In the genomic region with DNA sequence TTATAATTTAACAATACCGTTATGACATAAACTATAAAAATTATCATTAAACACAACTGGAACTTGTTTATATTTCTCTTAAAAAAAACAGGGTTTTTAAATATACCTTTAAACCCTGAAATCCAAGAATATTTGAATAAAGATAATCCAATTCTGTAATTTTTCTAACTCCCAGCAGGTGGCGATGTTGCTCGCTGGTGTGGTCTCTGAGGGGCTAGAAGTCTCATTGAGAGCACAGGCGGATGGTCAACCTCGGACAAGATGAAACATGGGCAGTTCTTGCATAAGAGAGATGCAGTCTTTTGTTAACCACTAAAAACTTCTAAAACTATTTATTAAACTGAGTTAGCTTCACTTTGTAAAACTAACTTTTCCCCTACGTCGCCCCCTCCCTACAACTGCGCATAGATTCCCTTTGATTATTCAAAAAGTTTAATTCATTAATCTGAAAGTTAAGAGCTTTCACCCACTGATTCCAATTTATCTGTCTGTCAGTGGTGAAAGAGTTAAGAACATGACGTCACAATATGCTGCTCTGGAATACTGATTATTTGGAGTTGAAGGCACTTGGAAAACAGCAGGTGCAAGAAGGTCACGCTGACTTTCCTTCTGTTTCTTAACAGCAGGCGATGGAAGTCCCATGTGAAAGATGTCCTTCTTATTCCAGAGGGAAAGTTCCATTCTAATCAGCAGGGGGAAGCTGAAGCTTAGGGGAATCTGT, we compare ENCODE assay signal across 9 cellular contexts. TPM values are rescaled to one million over a fixed set of nuclear protein-coding genes. Genes with fewer than 3 reads are reported as not detected.
DNase-seq lines count a peak whose midpoint lies in the region; ATAC-seq and TF ChIP-seq lines count a peak whose summit lies in the region.
"Had no signal": no experiment of that assay in that cellular context is flagged by ENCODE, and none has a peak within 500 bp of the region (broad histone marks: within the 10 kb centered on the region; RNA-seq: fewer than 3 reads in every experiment).

No MANE protein-coding gene starts in this region.

- no peaks in the 10 kb centered on the region for H3K9me3 Mint-ChIP-seq in CD8-positive, alpha-beta T cell

- TF ChIP-seq CTCF in CD8-positive, alpha-beta T cell (IDR thresholded peaks at IDR 0.05): peak; percentile 83
- TF ChIP-seq CTCF in HEK293 (tag by site-specific recombination; IDR thresholded peaks at IDR 0.05) (peak; percentile 20; the same call in 1 of the 2 replicates), cardiac muscle cell (IDR thresholded peaks at IDR 0.05; ENCODE audit: low read depth, low read length) (peak; percentile 65)

- peak in 5 of 7 experiments; percentile 9 to 57 (median 17) for DNase-seq in CD8-positive, alpha-beta T cell
- DNase-seq in NOMO-1 treated with DMSO at 0.1 percent for 48 hours (lab: John Stamatoyannopoulos, UW; ENCODE audit: unreplicated experiment) (peak; percentile 31), adipocyte (ENCODE audit: low read depth) (peak; percentile 75), cardiac muscle cell (ENCODE audit: low read depth in 1 of 2, low spot score in 1 of 2) (peak; percentile 66 to 84), pons (ENCODE audit: low spot score) (peak; percentile 91)

- no peak overlapping the region for H3K4me3 Mint-ChIP-seq in CD8-positive, alpha-beta T cell

- H3K27ac ChIP-seq in CD8-positive, alpha-beta T cell (ENCODE audit: low read depth, low read length): no peak overlapping the region
- H3K27ac ChIP-seq in HEK293 (ENCODE audit: extremely low read depth, low read depth, low read length) (no peak overlapping the region), cardiac muscle cell (no peak overlapping the region)
- H3K27ac ChIP-seq: SK-N-MC had no signal

- H3K4me3 ChIP-seq in CD8-positive, alpha-beta T cell (ENCODE audit: low read depth, low read length): no peak overlapping the region
- H3K4me3 ChIP-seq in HEK293 (ENCODE audit: low read depth, low read length) (no peak overlapping the region), adipocyte (ENCODE audit: low read length) (no peak overlapping the region), cardiac muscle cell (no peak overlapping the region)
- H3K4me3 ChIP-seq: SK-N-MC had no signal

- no peak for ATAC-seq in CD8-positive, alpha-beta T cell
- ATAC-seq in GM19452 (IDR thresholded peaks at IDR 0.05; ENCODE audit: unreplicated experiment) (no peak), HG03460 (IDR thresholded peaks at IDR 0.05; ENCODE audit: unreplicated experiment) (no peak)

- peaks cover 2% of the 10 kb centered on the region for H3K27me3 Mint-ChIP-seq in CD8-positive, alpha-beta T cell (ENCODE audit: low read depth)

- no peaks in the 10 kb centered on the region for H3K27me3 ChIP-seq in CD8-positive, alpha-beta T cell (ENCODE audit: insufficient read depth, low read length)
- H3K27me3 ChIP-seq in adipocyte (replicated peaks; ENCODE audit: control insufficient read depth, insufficient read depth, low read length) (no peaks in the 10 kb centered on the region), cardiac muscle cell (no peaks in the 10 kb centered on the region)

- H3K27ac Mint-ChIP-seq in CD8-positive, alpha-beta T cell: no peak overlapping the region

- CTCF ChIA-PET in CD8-positive, alpha-beta T cell (lab: Charles Lee): interaction anchor here (1.0 to 1.8 kb wide), 5 partner anchors 9 to 835 kb away, joined by 3 to 9 read pairs (median 5); no protein-coding TSS in a partner anchor
- CTCF ChIA-PET in HEK293 (lab: Yijun Ruan, JAX): interaction anchor here (0.6 to 4.5 kb wide), 13 partner anchors 9 to 479 kb away, joined by 3 to 39 read pairs (median 5); no protein-coding TSS in a partner anchor

- H3K9ac ChIP-seq in adipocyte (ENCODE audit: low read length): no peak overlapping the region

- intact Hi-C loops in CD8-positive, alpha-beta T cell (cut with DNase I, micrococcal nuclease): loop anchor here (1.0 to 10.0 kb wide), 4 partner anchors 168 to 835 kb away; no protein-coding TSS in a partner anchor

- no peaks in the 10 kb centered on the region for H3K4me1 Mint-ChIP-seq in CD8-positive, alpha-beta T cell (ENCODE audit: low read depth)

- H3K36me3 ChIP-seq in CD8-positive, alpha-beta T cell (ENCODE audit: insufficient read depth, low read length): no peaks in the 10 kb centered on the region
- H3K36me3 ChIP-seq in HEK293 (ENCODE audit: control insufficient read depth in 2 of 2, insufficient read depth in 1 of 2, low read length in 2 of 2) (no peaks in the 10 kb centered on the region), adipocyte (ENCODE audit: control insufficient read depth, insufficient read depth, low read length, severe bottlenecking) (no peaks in the 10 kb centered on the region), cardiac muscle cell (no peaks in the 10 kb centered on the region)

- no peaks in the 10 kb centered on the region for H3K9me3 ChIP-seq in CD8-positive, alpha-beta T cell (ENCODE audit: low read length)
- H3K9me3 ChIP-seq in HEK293 (ENCODE audit: control insufficient read depth, insufficient read depth, low read depth, low read length): no peaks in the 10 kb centered on the region
- H3K9me3 ChIP-seq in adipocyte (ENCODE audit: control insufficient read depth, low read length): peaks cover 8% of the 10 kb centered on the region
- no peaks in the 10 kb centered on the region for H3K9me3 ChIP-seq in cardiac muscle cell (ENCODE audit: low read depth)

- no peaks in the 10 kb centered on the region for H3K36me3 Mint-ChIP-seq in CD8-positive, alpha-beta T cell

- POLR2A ChIA-PET in CD8-positive, alpha-beta T cell (lab: Charles Lee): no interaction called here
- POLR2A ChIA-PET in HEK293 (lab: Yijun Ruan, JAX): no interaction called here

- no peaks in the 10 kb centered on the region for H3K4me1 ChIP-seq in CD8-positive, alpha-beta T cell (ENCODE audit: insufficient read depth, low read length)
- H3K4me1 ChIP-seq in HEK293 (ENCODE audit: control insufficient read depth, insufficient read depth, low read length) (no peaks in the 10 kb centered on the region), adipocyte (ENCODE audit: control insufficient read depth, insufficient read depth, low read length) (peaks cover 6% of the 10 kb centered on the region), cardiac muscle cell (ENCODE audit: low read depth) (no peaks in the 10 kb centered on the region)

TF ChIP-seq in HEK293, 187 proteins besides CTCF, POLR2A, EP300 and RAD21 (continues in another document):
- TF ChIP-seq, protein P1, sequence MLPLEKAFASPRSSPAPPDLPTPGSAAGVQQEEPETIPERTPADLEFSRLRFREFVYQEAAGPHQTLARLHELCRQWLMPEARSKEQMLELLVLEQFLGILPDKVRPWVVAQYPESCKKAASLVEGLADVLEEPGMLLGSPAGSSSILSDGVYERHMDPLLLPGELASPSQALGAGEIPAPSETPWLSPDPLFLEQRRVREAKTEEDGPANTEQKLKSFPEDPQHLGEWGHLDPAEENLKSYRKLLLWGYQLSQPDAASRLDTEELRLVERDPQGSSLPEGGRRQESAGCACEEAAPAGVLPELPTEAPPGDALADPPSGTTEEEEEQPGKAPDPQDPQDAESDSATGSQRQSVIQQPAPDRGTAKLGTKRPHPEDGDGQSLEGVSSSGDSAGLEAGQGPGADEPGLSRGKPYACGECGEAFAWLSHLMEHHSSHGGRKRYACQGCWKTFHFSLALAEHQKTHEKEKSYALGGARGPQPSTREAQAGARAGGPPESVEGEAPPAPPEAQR (tag by site-specific recombination; IDR thresholded peaks at IDR 0.05): no peak
- no peak for TF ChIP-seq KLF8 (tag by site-specific recombination; IDR thresholded peaks at IDR 0.05)
- no peak for TF ChIP-seq BCL11B (tag by site-specific recombination; IDR thresholded peaks at IDR 0.05; ENCODE audit: low read depth)
- TF ChIP-seq ZNF121 (tag by site-specific recombination; IDR thresholded peaks at IDR 0.05): no peak
- no peak for TF ChIP-seq ZNF76 (tag by site-specific recombination; IDR thresholded peaks at IDR 0.05; ENCODE audit: borderline replicate concordance, low read depth)
- TF ChIP-seq ZNF274 (IDR thresholded peaks at IDR 0.05; ENCODE audit: low read length): no peak
- TF ChIP-seq ZNF274 (tag by site-specific recombination; IDR thresholded peaks at IDR 0.05; ENCODE audit: borderline replicate concordance): no peak
- peak; percentile 53 for TF ChIP-seq ZNF654 (tag by site-specific recombination; IDR thresholded peaks at IDR 0.05; ENCODE audit: low read depth)
- no peak for TF ChIP-seq ZNF175 (tag by site-specific recombination; IDR thresholded peaks at IDR 0.05)
- TF ChIP-seq HOXA7 (CRISPR knock-in tag; IDR thresholded peaks at IDR 0.05; ENCODE audit: borderline replicate concordance): no peak
- TF ChIP-seq ZIC2 (tag by site-specific recombination; IDR thresholded peaks at IDR 0.05): peak; percentile 42; the same call in 1 of the 2 replicates
- TF ChIP-seq ZNF623 (tag by site-specific recombination; IDR thresholded peaks at IDR 0.05): no peak
- no peak for TF ChIP-seq ZNF394 (tag by site-specific recombination; IDR thresholded peaks at IDR 0.05; ENCODE audit: borderline replicate concordance)
- TF ChIP-seq ZNF157 (tag by site-specific recombination; IDR thresholded peaks at IDR 0.05): no peak
- no peak for TF ChIP-seq ZNF302 (tag by site-specific recombination; IDR thresholded peaks at IDR 0.05; ENCODE audit: low read depth)
- TF ChIP-seq, protein P2, sequence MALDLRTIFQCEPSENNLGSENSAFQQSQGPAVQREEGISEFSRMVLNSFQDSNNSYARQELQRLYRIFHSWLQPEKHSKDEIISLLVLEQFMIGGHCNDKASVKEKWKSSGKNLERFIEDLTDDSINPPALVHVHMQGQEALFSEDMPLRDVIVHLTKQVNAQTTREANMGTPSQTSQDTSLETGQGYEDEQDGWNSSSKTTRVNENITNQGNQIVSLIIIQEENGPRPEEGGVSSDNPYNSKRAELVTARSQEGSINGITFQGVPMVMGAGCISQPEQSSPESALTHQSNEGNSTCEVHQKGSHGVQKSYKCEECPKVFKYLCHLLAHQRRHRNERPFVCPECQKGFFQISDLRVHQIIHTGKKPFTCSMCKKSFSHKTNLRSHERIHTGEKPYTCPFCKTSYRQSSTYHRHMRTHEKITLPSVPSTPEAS (tag by site-specific recombination; IDR thresholded peaks at IDR 0.05): no peak
- TF ChIP-seq, protein P3, sequence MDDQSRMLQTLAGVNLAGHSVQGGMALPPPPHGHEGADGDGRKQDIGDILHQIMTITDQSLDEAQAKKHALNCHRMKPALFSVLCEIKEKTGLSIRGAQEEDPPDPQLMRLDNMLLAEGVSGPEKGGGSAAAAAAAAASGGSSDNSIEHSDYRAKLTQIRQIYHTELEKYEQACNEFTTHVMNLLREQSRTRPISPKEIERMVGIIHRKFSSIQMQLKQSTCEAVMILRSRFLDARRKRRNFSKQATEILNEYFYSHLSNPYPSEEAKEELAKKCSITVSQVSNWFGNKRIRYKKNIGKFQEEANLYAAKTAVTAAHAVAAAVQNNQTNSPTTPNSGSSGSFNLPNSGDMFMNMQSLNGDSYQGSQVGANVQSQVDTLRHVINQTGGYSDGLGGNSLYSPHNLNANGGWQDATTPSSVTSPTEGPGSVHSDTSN (CRISPR knock-in tag; IDR thresholded peaks at IDR 0.05): no peak
- no peak for TF ChIP-seq ZBTB48 (tag by site-specific recombination; IDR thresholded peaks at IDR 0.05)

RNA-seq across cellular contexts. Expression of a gene that starts 29.5 kb away (rescaled TPM):
- total RNA-seq in CD8-positive, alpha-beta T cell: not detected
- not detected in 2 replicates for total RNA-seq in cardiac muscle cell
- not detected in 2 replicates for polyA plus RNA-seq in cardiac muscle cell

Comparison
In these comparisons a context has a peak if more than half of its experiments do, and no peak if none do; other contexts are left out.
1. DNase-seq: peak in every context shown above with its lines; median percentile 91 in pons; 75 in adipocyte; 75 in cardiac muscle cell; 31 in NOMO-1 treated with DMSO at 0.1 percent for 48 hours; 17 in CD8-positive, alpha-beta T cell.
2. CTCF ChIP-seq: peak in every context shown above with its lines; median percentile 83 in CD8-positive, alpha-beta T cell; 65 in cardiac muscle cell; 20 in HEK293.